In the genomic region with DNA sequence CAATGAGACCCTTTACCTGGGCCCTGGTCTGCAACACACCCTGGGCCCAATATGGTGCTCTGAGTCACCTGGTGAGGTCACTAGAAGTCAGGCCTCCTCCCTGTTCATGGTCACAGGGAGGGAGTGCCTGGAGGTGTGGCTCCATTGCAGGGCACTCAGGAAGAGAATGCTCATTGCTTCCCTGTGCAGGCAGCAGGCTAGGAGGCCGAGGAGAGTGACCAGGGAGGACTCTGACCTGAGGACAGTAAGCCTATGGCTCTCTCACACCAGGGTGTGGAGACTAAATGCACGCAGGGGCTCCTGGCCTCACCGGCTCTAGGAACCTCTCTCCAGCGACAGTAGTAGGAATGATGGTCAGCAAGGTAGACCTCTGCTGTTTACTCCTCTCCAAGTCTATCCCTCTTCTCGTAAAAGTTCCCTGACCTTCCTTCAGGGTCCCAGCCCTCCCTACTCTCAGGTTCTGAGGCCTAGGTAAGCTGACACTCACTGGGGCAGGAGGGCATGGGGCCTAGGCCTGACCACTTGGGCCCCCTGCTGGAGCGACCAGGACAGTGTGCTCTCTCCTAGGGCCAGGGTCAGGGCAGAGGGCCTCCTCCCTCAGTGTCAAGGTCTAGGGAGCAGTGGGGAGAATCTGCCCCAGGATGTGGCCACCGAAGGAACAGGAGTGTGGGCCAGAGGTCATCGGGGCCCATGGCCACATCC, we compare ENCODE assay signal across 10 cellular contexts. TPM values are rescaled to one million over a fixed set of nuclear protein-coding genes. Genes with fewer than 3 reads are reported as not detected.
A peak's percentile ranks its signal among the peaks of the same experiment; 100 is the strongest.
DNase-seq lines count a peak whose midpoint lies in the region; ATAC-seq and TF ChIP-seq lines count a peak whose summit lies in the region.
"Had no signal": no experiment of that assay in that cellular context is flagged by ENCODE, and none has a peak within 500 bp of the region (broad histone marks: within the 10 kb centered on the region; RNA-seq: fewer than 3 reads in every experiment).

No MANE protein-coding gene starts in this region.

- ATAC-seq in activated CD8-positive, alpha-beta memory T cell treated with anti-CD3 and anti-CD28 coated beads, Interleukin-2, amount 10 ng/mL, durations not matched to agents 7 days and 5 days = no peak
- peak; percentile 68 for ATAC-seq in upper lobe of right lung

- H4K20me1 ChIP-seq in mammary epithelial cell (ENCODE audit: insufficient read depth, low read length) = no peaks in the 10 kb centered on the region

- H3K4me3 Mint-ChIP-seq in activated CD8-positive, alpha-beta memory T cell treated with anti-CD3 and anti-CD28 coated beads, Interleukin-2, amount 10 ng/mL, durations not matched to agents 7 days and 5 days = no peak overlapping the region
- H3K4me3 Mint-ChIP-seq: central memory CD8-positive, alpha-beta T cell had no signal

- H3K36me3 Mint-ChIP-seq in activated CD8-positive, alpha-beta memory T cell treated with anti-CD3 and anti-CD28 coated beads, Interleukin-2, amount 10 ng/mL, durations not matched to agents 7 days and 5 days = no peaks in the 10 kb centered on the region

- in situ Hi-C loops in mammary epithelial cell (cut with MboI; ENCODE audit: low sequenced_read_pairs in 2 of 2) = no loop called here

- H3K27ac Mint-ChIP-seq in activated CD8-positive, alpha-beta memory T cell treated with anti-CD3 and anti-CD28 coated beads, Interleukin-2, amount 10 ng/mL, durations not matched to agents 7 days and 5 days = no peak overlapping the region

- CTCF ChIA-PET in activated CD8-positive, alpha-beta memory T cell treated with anti-CD3 and anti-CD28 coated beads, Interleukin-2, amount 10 ng/mL, durations not matched to agents 7 days and 5 days (lab: Charles Lee) = interaction anchor here (0.6 kb wide), 1 partner anchor 1971 kb away, joined by 4 read pairs; no protein-coding TSS in a partner anchor
- CTCF ChIA-PET in mammary epithelial cell (lab: Charles Lee; ENCODE audit: low non-redundant PET) = no interaction called here

- H3K9me3 ChIP-seq in mammary epithelial cell (replicated peaks; ENCODE audit: insufficient read depth, low read length) (no peaks in the 10 kb centered on the region), upper lobe of right lung (peaks cover 6% of the 10 kb centered on the region)

- H3K79me2 ChIP-seq in mammary epithelial cell (ENCODE audit: insufficient read depth, low read length) = no peaks in the 10 kb centered on the region

- H3K27ac ChIP-seq in mammary epithelial cell (ENCODE audit: insufficient read depth, low read depth, low read length) (no peak overlapping the region), upper lobe of right lung (no peak overlapping the region)

- H3K36me3 ChIP-seq in mammary epithelial cell (ENCODE audit: insufficient read depth, low read length) = no peaks in the 10 kb centered on the region
- H3K36me3 ChIP-seq in upper lobe of right lung = no peaks in the 10 kb centered on the region

- dilution Hi-C loops in mammary epithelial cell (cut with HindIII; ENCODE audit: low sequenced_read_pairs) = no loop called here

- H3K4me3 ChIP-seq in mammary epithelial cell (replicated peaks in 1 of 3; ENCODE audit: insufficient read depth in 1 of 3, low read depth in 2 of 3, low read length in 3 of 3) (no peak overlapping the region), upper lobe of right lung (no peak overlapping the region)

- H3K4me1 Mint-ChIP-seq in activated CD8-positive, alpha-beta memory T cell treated with anti-CD3 and anti-CD28 coated beads, Interleukin-2, amount 10 ng/mL, durations not matched to agents 7 days and 5 days = no peaks in the 10 kb centered on the region
- H3K4me1 Mint-ChIP-seq: central memory CD8-positive, alpha-beta T cell had no signal

- H2AFZ ChIP-seq in mammary epithelial cell (ENCODE audit: low read depth, low read length) = peak overlapping the region; percentile 4

- intact Hi-C loops in mammary epithelial cell (cut with micrococcal nuclease) (loop anchor here (1.0 kb wide), 2 partner anchors 101 to 109 kb away; no protein-coding TSS in a partner anchor), upper lobe of right lung (cut with DNase I) (no loop called here)

- H3K27me3 Mint-ChIP-seq in activated CD8-positive, alpha-beta memory T cell treated with anti-CD3 and anti-CD28 coated beads, Interleukin-2, amount 10 ng/mL, durations not matched to agents 7 days and 5 days = peaks cover 13% of the 10 kb centered on the region

- H3K9ac ChIP-seq in mammary epithelial cell (ENCODE audit: insufficient read depth, low read length) = no peak overlapping the region

- H3K4me1 ChIP-seq in mammary epithelial cell (ENCODE audit: insufficient read depth, low read length) (peaks cover 6% of the 10 kb centered on the region), upper lobe of right lung (no peaks in the 10 kb centered on the region)

- 100% methylated on average over 5 of the region's 8 CpGs for WGBS in mammary epithelial cell (ENCODE audit: low coverage, missing lambda C conversion rate)

- TF ChIP-seq CTCF in mammary epithelial cell (conservative IDR thresholded peaks at IDR 0.05 in 1 of 2, IDR thresholded peaks at IDR 0.05 in 1 of 2; ENCODE audit: extremely low read depth in 1 of 2, insufficient read depth in 1 of 2, low read depth in 1 of 2, low read length in 2 of 2) (peak; percentile 22 to 52), upper lobe of right lung (IDR thresholded peaks at IDR 0.05) (peak; percentile 32)

- peaks cover 3% of the 10 kb centered on the region for H3K9me3 Mint-ChIP-seq in activated CD8-positive, alpha-beta memory T cell treated with anti-CD3 and anti-CD28 coated beads, Interleukin-2, amount 10 ng/mL, durations not matched to agents 7 days and 5 days (ENCODE audit: low read depth)
- H3K9me3 Mint-ChIP-seq: central memory CD8-positive, alpha-beta T cell had no signal

- DNase-seq in activated CD8-positive, alpha-beta memory T cell treated with anti-CD3 and anti-CD28 coated beads, Interleukin-2, amount 10 ng/mL, durations not matched to agents 7 days and 5 days = peak; percentile 34
- DNase-seq in activated CD8-positive, alpha-beta memory T cell treated with anti-CD3 and anti-CD28 coated beads for 24 hours = no peak
- DNase-seq in mammary epithelial cell (peak; percentile 43), kidney tubule cell (ENCODE audit: low spot score) (peak; percentile 74), upper lobe of right lung (no peak), HuH-7 (ENCODE audit: low spot score) (no peak), NCI-H1930 (lab: John Stamatoyannopoulos, UW) (no peak)
- no peak for DNase-seq in stimulated activated CD4-positive, alpha-beta T cell treated with anti-CD3 and anti-CD28 coated beads, Interleukin-12 subunit alpha, Interleukin-12 subunit beta, amount 100 ng/mL, for 4 hours
- DNase-seq: substantia nigra had no signal

- no peaks in the 10 kb centered on the region for H3K27me3 ChIP-seq in mammary epithelial cell (ENCODE audit: insufficient read depth, low read length)
- H3K27me3 ChIP-seq in upper lobe of right lung = no peaks in the 10 kb centered on the region

- no peak overlapping the region for H3K4me2 ChIP-seq in mammary epithelial cell (ENCODE audit: insufficient read depth, low read depth, low read length)

- no TSS peak for BruUV-seq in mammary epithelial cell (replicated peaks; lab: Mats Ljungman, UMichigan)

RNA-seq across cellular contexts. Expression of a gene that starts 9.6 kb away (rescaled TPM):
- not detected for total RNA-seq in activated CD8-positive, alpha-beta memory T cell treated with anti-CD3 and anti-CD28 coated beads, Interleukin-2, amount 10 ng/mL, durations not matched to agents 7 days and 5 days
- total RNA-seq in mammary epithelial cell = 1 to 10 TPM in 1 of 2 donors, under 1 TPM in 1; 0.38 to 2.2 TPM
- 0.83 TPM for polyA plus RNA-seq in mammary epithelial cell
- 0.52 TPM for polyA minus RNA-seq in mammary epithelial cell
- total RNA-seq in upper lobe of right lung = 234 TPM

Comparison
In these comparisons a context has a peak if more than half of its experiments do, and no peak if none do; other contexts are left out.
1. DNase-seq: peak in activated CD8-positive, alpha-beta memory T cell treated with anti-CD3 and anti-CD28 coated beads, Interleukin-2, amount 10 ng/mL, durations not matched to agents 7 days and 5 days (single experiment), mammary epithelial cell (single experiment) and kidney tubule cell (single experiment); none in activated CD8-positive, alpha-beta memory T cell treated with anti-CD3 and anti-CD28 coated beads for 24 hours (single experiment), upper lobe of right lung (single experiment), HuH-7 (single experiment), stimulated activated CD4-positive, alpha-beta T cell treated with anti-CD3 and anti-CD28 coated beads, Interleukin-12 subunit alpha, Interleukin-12 subunit beta, amount 100 ng/mL, for 4 hours (single experiment) and NCI-H1930 (0 of 2).
2. RNA of a gene that starts 9.6 kb away (total RNA-seq): 234 TPM in upper lobe of right lung (single experiment); 0.38 to 2.2 TPM in mammary epithelial cell and not detected in activated CD8-positive, alpha-beta memory T cell treated with anti-CD3 and anti-CD28 coated beads, Interleukin-2, amount 10 ng/mL, durations not matched to agents 7 days and 5 days; every median in the first group is over 10 times any median in the second.